8 cellular contexts compared by ENCODE assay signal in genomic region chr10:87157816-87158215, GRCh38.
DNase-seq lines count a peak whose midpoint lies in the region; TF ChIP-seq lines count a peak whose summit lies in the region.
"Not testable (repeated sequence)": the region's sequence is repeated elsewhere in the genome, so short reads cannot be mapped to it uniquely, and the experiment has no call there.

No MANE protein-coding gene starts in this region.

- H3K36me3 Mint-ChIP-seq in HFFc6 (ENCODE audit: low read depth), result not testable (repeated sequence)
- H3K36me3 Mint-ChIP-seq in MCF 10A (ENCODE audit: insufficient read depth, unreplicated experiment), result peaks cover 27% of the 10 kb centered on the region

- intact Hi-C loops in MCF 10A (cut with micrococcal nuclease), result not testable (repeated sequence)

- H3K9me3 Mint-ChIP-seq in HFFc6; MCF 10A (ENCODE audit: unreplicated experiment): not testable (repeated sequence)

- peak overlapping the region; percentile 11; the same call in 1 of the 2 replicates for H3K4me3 Mint-ChIP-seq in HFFc6
- H3K4me3 Mint-ChIP-seq in MCF 10A (ENCODE audit: unreplicated experiment), result not testable (repeated sequence)

- not testable (repeated sequence) for BruUV-seq in MCF 10A (replicated peaks; lab: Mats Ljungman, UMichigan)

- not testable (repeated sequence) for H3K27me3 ChIP-seq in kidney epithelial cell (ENCODE audit: control insufficient read depth, insufficient read depth, low read length)

- not testable (repeated sequence) for TF ChIP-seq CTCF in AG04449 (IDR thresholded peaks at IDR 0.05; ENCODE audit: insufficient read depth, low read length, missing control alignments); HFFc6 (IDR thresholded peaks at IDR 0.05); MCF 10A (IDR thresholded peaks at IDR 0.05; ENCODE audit: unreplicated experiment); kidney epithelial cell (IDR thresholded peaks at IDR 0.05; ENCODE audit: insufficient read depth, low read length, poor library complexity, severe bottlenecking)

- peak overlapping the region; percentile 41 for H3K27ac Mint-ChIP-seq in HFFc6
- H3K27ac Mint-ChIP-seq in MCF 10A (ENCODE audit: low read depth, unreplicated experiment), result peak overlapping the region; percentile 55

- H3K27me3 Mint-ChIP-seq in HFFc6 (ENCODE audit: insufficient read depth); MCF 10A (ENCODE audit: insufficient read depth, unreplicated experiment): not testable (repeated sequence)

- not testable (repeated sequence) for H3K36me3 ChIP-seq in kidney epithelial cell (ENCODE audit: control insufficient read depth, insufficient read depth, low read length)

- CTCF ChIA-PET in AG04449 (lab: Yijun Ruan, JAX); MCF 10A (lab: Yijun Ruan, JAX): not testable (repeated sequence)

- H3K4me1 Mint-ChIP-seq in HFFc6 (ENCODE audit: low read depth) (peaks cover 17% of the 10 kb centered on the region), MCF 10A (ENCODE audit: insufficient read depth, unreplicated experiment) (peaks cover 22% of the 10 kb centered on the region)

- POLR2A ChIA-PET in AG04449 (lab: Yijun Ruan, JAX); MCF 10A (lab: Yijun Ruan, JAX): not testable (repeated sequence)

- H3K4me3 ChIP-seq in AG04449 (ENCODE audit: low read depth, low read length); kidney epithelial cell (ENCODE audit: low read depth, low read length): not testable (repeated sequence)

- peak; percentile 54 for DNase-seq in AG04449 (ENCODE audit: low read depth, low spot score)
- DNase-seq in Daoy (ENCODE audit: low read depth), result peak; percentile 1
- DNase-seq in HFFc6, result peak; percentile 53
- DNase-seq in SW480 (ENCODE audit: low spot score), result peak; percentile 40
- DNase-seq in MCF 10A (ENCODE audit: unreplicated experiment), result not testable (repeated sequence)
- DNase-seq in fibroblast of peridontal ligament (ENCODE audit: extremely low read depth), result peak; percentile 42
- DNase-seq in kidney epithelial cell (ENCODE audit: low read depth), result peak; percentile 25
- peak; percentile 84 for DNase-seq in renal cortical epithelial cell (ENCODE audit: low read depth)
